1 cellular context compared by ENCODE assay signal in the genomic region with DNA sequence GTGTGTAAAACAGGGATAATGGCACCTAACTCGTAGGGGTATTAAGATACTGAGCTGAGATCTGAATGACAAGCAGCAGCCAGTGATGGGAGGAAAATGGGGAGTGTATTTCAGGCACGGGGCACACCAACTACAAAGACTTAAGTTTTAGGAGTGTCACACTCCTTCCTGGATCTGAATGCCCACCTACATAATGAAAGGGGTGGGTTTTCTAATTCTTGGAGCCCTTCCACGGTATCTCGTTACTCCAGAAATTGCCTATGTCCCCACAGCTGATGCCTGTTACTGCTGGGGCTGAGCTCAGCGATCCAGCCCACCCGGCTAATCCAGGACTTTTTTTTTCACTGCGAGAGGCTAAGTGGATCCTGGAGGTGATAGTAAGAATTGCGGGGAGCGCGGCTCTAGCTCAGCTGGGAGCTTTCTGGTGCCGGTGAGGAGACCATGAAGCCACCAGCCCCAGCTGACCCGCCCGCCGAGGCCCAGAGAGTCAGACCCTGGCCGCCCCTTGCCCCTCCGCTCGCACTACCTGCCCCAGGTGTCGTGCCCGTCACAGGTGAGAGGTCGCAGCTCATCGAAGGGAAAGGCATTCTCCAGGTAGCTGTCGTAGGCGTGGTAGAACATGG.
TF ChIP-seq lines count a peak whose summit lies in the region.

No MANE protein-coding gene starts in this region.

TF ChIP-seq in GM23338, 12 proteins besides CTCF, POLR2A, EP300 and RAD21 (continued from another document):
- TF ChIP-seq, protein P1, sequence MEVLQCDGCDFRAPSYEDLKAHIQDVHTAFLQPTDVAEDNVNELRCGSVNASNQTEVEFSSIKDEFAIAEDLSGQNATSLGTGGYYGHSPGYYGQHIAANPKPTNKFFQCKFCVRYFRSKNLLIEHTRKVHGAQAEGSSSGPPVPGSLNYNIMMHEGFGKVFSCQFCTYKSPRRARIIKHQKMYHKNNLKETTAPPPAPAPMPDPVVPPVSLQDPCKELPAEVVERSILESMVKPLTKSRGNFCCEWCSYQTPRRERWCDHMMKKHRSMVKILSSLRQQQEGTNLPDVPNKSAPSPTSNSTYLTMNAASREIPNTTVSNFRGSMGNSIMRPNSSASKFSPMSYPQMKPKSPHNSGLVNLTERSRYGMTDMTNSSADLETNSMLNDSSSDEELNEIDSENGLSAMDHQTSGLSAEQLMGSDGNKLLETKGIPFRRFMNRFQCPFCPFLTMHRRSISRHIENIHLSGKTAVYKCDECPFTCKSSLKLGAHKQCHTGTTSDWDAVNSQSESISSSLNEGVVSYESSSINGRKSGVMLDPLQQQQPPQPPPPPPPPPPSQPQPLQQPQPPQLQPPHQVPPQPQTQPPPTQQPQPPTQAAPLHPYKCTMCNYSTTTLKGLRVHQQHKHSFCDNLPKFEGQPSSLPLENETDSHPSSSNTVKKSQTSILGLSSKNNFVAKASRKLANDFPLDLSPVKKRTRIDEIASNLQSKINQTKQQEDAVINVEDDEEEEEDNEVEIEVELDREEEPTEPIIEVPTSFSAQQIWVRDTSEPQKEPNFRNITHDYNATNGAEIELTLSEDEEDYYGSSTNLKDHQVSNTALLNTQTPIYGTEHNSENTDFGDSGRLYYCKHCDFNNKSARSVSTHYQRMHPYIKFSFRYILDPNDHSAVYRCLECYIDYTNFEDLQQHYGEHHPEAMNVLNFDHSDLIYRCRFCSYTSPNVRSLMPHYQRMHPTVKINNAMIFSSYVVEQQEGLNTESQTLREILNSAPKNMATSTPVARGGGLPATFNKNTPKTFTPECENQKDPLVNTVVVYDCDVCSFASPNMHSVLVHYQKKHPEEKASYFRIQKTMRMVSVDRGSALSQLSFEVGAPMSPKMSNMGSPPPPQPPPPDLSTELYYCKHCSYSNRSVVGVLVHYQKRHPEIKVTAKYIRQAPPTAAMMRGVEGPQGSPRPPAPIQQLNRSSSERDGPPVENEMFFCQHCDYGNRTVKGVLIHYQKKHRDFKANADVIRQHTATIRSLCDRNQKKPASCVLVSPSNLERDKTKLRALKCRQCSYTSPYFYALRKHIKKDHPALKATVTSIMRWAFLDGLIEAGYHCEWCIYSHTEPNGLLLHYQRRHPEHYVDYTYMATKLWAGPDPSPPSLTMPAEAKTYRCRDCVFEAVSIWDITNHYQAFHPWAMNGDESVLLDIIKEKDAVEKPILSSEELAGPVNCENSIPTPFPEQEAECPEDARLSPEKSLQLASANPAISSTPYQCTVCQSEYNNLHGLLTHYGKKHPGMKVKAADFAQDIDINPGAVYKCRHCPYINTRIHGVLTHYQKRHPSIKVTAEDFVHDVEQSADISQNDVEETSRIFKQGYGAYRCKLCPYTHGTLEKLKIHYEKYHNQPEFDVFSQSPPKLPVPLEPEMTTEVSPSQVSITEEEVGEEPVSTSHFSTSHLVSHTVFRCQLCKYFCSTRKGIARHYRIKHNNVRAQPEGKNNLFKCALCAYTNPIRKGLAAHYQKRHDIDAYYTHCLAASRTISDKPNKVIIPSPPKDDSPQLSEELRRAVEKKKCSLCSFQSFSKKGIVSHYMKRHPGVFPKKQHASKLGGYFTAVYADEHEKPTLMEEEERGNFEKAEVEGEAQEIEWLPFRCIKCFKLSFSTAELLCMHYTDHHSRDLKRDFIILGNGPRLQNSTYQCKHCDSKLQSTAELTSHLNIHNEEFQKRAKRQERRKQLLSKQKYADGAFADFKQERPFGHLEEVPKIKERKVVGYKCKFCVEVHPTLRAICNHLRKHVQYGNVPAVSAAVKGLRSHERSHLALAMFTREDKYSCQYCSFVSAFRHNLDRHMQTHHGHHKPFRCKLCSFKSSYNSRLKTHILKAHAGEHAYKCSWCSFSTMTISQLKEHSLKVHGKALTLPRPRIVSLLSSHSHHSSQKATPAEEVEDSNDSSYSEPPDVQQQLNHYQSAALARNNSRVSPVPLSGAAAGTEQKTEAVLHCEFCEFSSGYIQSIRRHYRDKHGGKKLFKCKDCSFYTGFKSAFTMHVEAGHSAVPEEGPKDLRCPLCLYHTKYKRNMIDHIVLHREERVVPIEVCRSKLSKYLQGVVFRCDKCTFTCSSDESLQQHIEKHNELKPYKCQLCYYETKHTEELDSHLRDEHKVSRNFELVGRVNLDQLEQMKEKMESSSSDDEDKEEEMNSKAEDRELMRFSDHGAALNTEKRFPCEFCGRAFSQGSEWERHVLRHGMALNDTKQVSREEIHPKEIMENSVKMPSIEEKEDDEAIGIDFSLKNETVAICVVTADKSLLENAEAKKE (CRISPR knock-in tag; IDR thresholded peaks at IDR 0.05) = no peak
- TF ChIP-seq NANOG (IDR thresholded peaks at IDR 0.05; ENCODE audit: borderline replicate concordance) = no peak
- no peak for TF ChIP-seq REST (IDR thresholded peaks at IDR 0.05; ENCODE audit: unreplicated experiment)
- TF ChIP-seq POLR2AphosphoS5 (IDR thresholded peaks at IDR 0.05; ENCODE audit: low read depth) = no peak
- TF ChIP-seq STAT1 (IDR thresholded peaks at IDR 0.05; ENCODE audit: unreplicated experiment) = no peak
- TF ChIP-seq CREB1 (CRISPR knock-in tag; IDR thresholded peaks at IDR 0.05; ENCODE audit: low read depth) = no peak
- TF ChIP-seq ZNF331 (CRISPR knock-in tag; IDR thresholded peaks at IDR 0.05; ENCODE audit: low read depth) = no peak
- TF ChIP-seq JUNB (IDR thresholded peaks at IDR 0.05; ENCODE audit: unreplicated experiment) = no peak
